Comparison of ENCODE assay signal across 2 cellular contexts in genomic region chr2:192029089-192029488, GRCh38.
TF ChIP-seq lines count a peak whose summit lies in the region.

No MANE protein-coding gene starts in this region.

TF ChIP-seq in A549, 52 proteins besides CTCF, POLR2A, EP300 and RAD21 (continued from another document):
- TF ChIP-seq ELK1 (IDR thresholded peaks at IDR 0.05; ENCODE audit: low read depth, low read length), result no peak
- no peak for TF ChIP-seq TP53 (CRISPR knock-in tag; IDR thresholded peaks at IDR 0.05)
- TF ChIP-seq NFE2L2 (conservative IDR thresholded peaks at IDR 0.05; ENCODE audit: low read length), result no peak
- no peak for TF ChIP-seq E2F6 (IDR thresholded peaks at IDR 0.05; ENCODE audit: borderline replicate concordance, low read depth)
- no peak for TF ChIP-seq CBX8 (IDR thresholded peaks at IDR 0.05)
- TF ChIP-seq KDM1A (IDR thresholded peaks at IDR 0.05; ENCODE audit: low read depth), result no peak
- no peak for TF ChIP-seq ESRRA (IDR thresholded peaks at IDR 0.05; ENCODE audit: borderline replicate concordance, low read length)
- no peak for TF ChIP-seq HOXA7 (CRISPR knock-in tag; IDR thresholded peaks at IDR 0.05)
- no peak for TF ChIP-seq FOSL2 (IDR thresholded peaks at IDR 0.05)
- no peak for TF ChIP-seq FOSL2 (CRISPR knock-in tag; IDR thresholded peaks at IDR 0.05)
- TF ChIP-seq MAFK (IDR thresholded peaks at IDR 0.05; ENCODE audit: partially characterized antibody), result no peak
- TF ChIP-seq SREBF2 (IDR thresholded peaks at IDR 0.05), result no peak

TF ChIP-seq in GM12878, 131 proteins besides CTCF, POLR2A, EP300 and RAD21 (continued from another document):
- TF ChIP-seq ZBTB40 (IDR thresholded peaks at IDR 0.05; ENCODE audit: borderline replicate concordance) (no peak), SUPT20H (IDR thresholded peaks at IDR 0.05; ENCODE audit: borderline replicate concordance, control insufficient read depth, low read depth, low read length) (no peak), SIN3A (IDR thresholded peaks at IDR 0.05; ENCODE audit: low read depth, low read length) (no peak), PKNOX1 (IDR thresholded peaks at IDR 0.05) (no peak)
